In the genomic region with DNA sequence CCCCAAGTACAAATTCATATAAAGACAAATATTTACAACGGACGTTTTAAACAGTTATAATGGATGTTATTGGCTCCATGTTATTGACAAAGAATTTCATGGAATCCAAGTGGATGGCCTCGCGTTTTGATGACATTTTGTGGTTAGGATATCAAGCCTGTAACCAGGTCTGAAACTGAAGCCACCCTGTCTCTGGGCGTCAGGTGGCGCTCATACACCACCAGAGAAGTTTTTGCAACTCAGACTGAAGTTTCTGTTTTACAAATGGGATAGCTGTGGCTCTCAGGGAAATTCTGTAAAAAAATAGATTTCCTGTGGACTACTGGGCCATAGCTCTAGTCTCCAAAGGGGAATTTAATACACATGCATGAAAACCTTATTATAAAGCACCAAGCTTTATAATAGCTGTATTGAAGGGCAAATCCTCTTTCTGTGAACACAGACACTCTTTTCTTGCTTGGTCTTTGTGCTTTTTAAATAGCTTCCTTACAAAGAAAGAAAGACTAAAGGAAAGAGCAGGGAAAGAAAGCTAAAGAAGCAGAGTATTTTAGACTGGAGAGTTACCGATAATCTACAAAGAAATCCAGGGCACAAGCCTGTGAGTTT, we compare ENCODE assay signal across 9 cellular contexts.
A peak's percentile ranks its signal among the peaks of the same experiment; 100 is the strongest.
DNase-seq lines count a peak whose midpoint lies in the region; ATAC-seq and TF ChIP-seq lines count a peak whose summit lies in the region.
"Had no signal": no experiment of that assay in that cellular context is flagged by ENCODE, and none has a peak within 500 bp of the region (broad histone marks: within the 10 kb centered on the region; RNA-seq: fewer than 3 reads in every experiment).

No MANE protein-coding gene starts in this region.

- H3K4me3 ChIP-seq in OCI-LY7 (ENCODE audit: low read depth, low read length, poor library complexity, severe bottlenecking) (no peak overlapping the region), kidney epithelial cell (ENCODE audit: low read depth, low read length) (no peak overlapping the region)

- BruUV-seq in OCI-LY7 (replicated peaks; lab: Mats Ljungman, UMichigan): no TSS peak

- intact Hi-C loops in OCI-LY7 (cut with micrococcal nuclease; ENCODE audit: unreplicated experiment): loop anchor here (2.0 to 10.0 kb wide), 2 partner anchors 60 to 228 kb away; no protein-coding TSS in a partner anchor
- intact Hi-C loops in activated T-helper 2 cell treated with anti-CD3 and anti-CD28 coated beads, Interferon-gamma antibody, Interleukin-2, Interleukin-4, amounts not matched to agents 10 μg/mL and 5 μg/mL and 100 μg/mL, durations not matched to agents 14 hours and 24 hours and 36 hours (cut with micrococcal nuclease): loop anchor here (1.0 to 5.0 kb wide), 2 partner anchors 227 to 538 kb away; no protein-coding TSS in a partner anchor

- H3K79me2 ChIP-seq in OCI-LY7 (ENCODE audit: insufficient read depth, low read depth, low read length): no peaks in the 10 kb centered on the region

- TF ChIP-seq CTCF in OCI-LY7 (conservative IDR thresholded peaks at IDR 0.05; ENCODE audit: low read length): peak; percentile 83
- peak; percentile 92 for TF ChIP-seq CTCF in kidney epithelial cell (IDR thresholded peaks at IDR 0.05; ENCODE audit: insufficient read depth, low read length, poor library complexity, severe bottlenecking)

- no peak overlapping the region for H3K27ac ChIP-seq in OCI-LY7 (ENCODE audit: low read depth, low read length, poor library complexity, severe bottlenecking)

- peak; percentile 53 for DNase-seq in COR-L47 (lab: John Stamatoyannopoulos, UW)
- peak; percentile 40 for DNase-seq in OCI-LY7 (ENCODE audit: low spot score)
- DNase-seq in brain pericyte (ENCODE audit: low read depth, low spot score): peak; percentile 8
- DNase-seq in kidney epithelial cell (ENCODE audit: low read depth): peak; percentile 18
- DNase-seq in stimulated activated naive B cell treated with anti-CD40 and anti-IgM and Interleukin-4, amounts not matched to agents 10 μg/mL and 1 μg/mL and 100 μg/mL, for 72 hours: peak; percentile 12
- no peak for DNase-seq in activated T-helper 2 cell treated with anti-CD3 and anti-CD28 coated beads, Interferon-gamma antibody, Interleukin-2, Interleukin-4, amounts not matched to agents 10 μg/mL and 5 μg/mL and 100 μg/mL, durations not matched to agents 14 hours and 24 hours and 36 hours (ENCODE audit: low spot score)

- no peaks in the 10 kb centered on the region for H3K4me1 Mint-ChIP-seq in stimulated activated naive B cell treated with anti-CD40 and anti-IgM and Interleukin-4, amounts not matched to agents 10 μg/mL and 1 μg/mL and 100 μg/mL, for 72 hours
- H3K4me1 Mint-ChIP-seq in activated T-helper 2 cell treated with anti-CD3 and anti-CD28 coated beads, Interferon-gamma antibody, Interleukin-2, Interleukin-4, amounts not matched to agents 10 μg/mL and 5 μg/mL and 100 μg/mL, durations not matched to agents 14 hours and 24 hours and 36 hours (ENCODE audit: low read depth): peaks cover 1% of the 10 kb centered on the region

- no peak overlapping the region for H3K4me3 Mint-ChIP-seq in stimulated activated naive B cell treated with anti-CD40 and anti-IgM and Interleukin-4, amounts not matched to agents 10 μg/mL and 1 μg/mL and 100 μg/mL, for 72 hours
- no peak overlapping the region for H3K4me3 Mint-ChIP-seq in activated T-helper 2 cell treated with anti-CD3 and anti-CD28 coated beads, Interferon-gamma antibody, Interleukin-2, Interleukin-4, amounts not matched to agents 10 μg/mL and 5 μg/mL and 100 μg/mL, durations not matched to agents 14 hours and 24 hours and 36 hours (ENCODE audit: low read depth)
- H3K4me3 Mint-ChIP-seq: stimulated activated naive CD8-positive, alpha-beta T cell treated with anti-CD3 and anti-CD28 coated beads, Interleukin-15, Interleukin-2, amounts not matched to agents 100 ng/mL and 50 ng/mL, for 24 hours had no signal

- POLR2A ChIA-PET in OCI-LY7 (lab: Charles Lee): no interaction called here

- H3K27ac Mint-ChIP-seq in stimulated activated naive B cell treated with anti-CD40 and anti-IgM and Interleukin-4, amounts not matched to agents 10 μg/mL and 1 μg/mL and 100 μg/mL, for 72 hours: no peak overlapping the region
- H3K27ac Mint-ChIP-seq in activated T-helper 2 cell treated with anti-CD3 and anti-CD28 coated beads, Interferon-gamma antibody, Interleukin-2, Interleukin-4, amounts not matched to agents 10 μg/mL and 5 μg/mL and 100 μg/mL, durations not matched to agents 14 hours and 24 hours and 36 hours: no peak overlapping the region
- H3K27ac Mint-ChIP-seq: stimulated activated naive CD8-positive, alpha-beta T cell treated with anti-CD3 and anti-CD28 coated beads, Interleukin-15, Interleukin-2, amounts not matched to agents 100 ng/mL and 50 ng/mL, for 24 hours had no signal

- H3K9me3 Mint-ChIP-seq in stimulated activated naive B cell treated with anti-CD40 and anti-IgM and Interleukin-4, amounts not matched to agents 10 μg/mL and 1 μg/mL and 100 μg/mL, for 72 hours: no peaks in the 10 kb centered on the region
- H3K9me3 Mint-ChIP-seq in activated T-helper 2 cell treated with anti-CD3 and anti-CD28 coated beads, Interferon-gamma antibody, Interleukin-2, Interleukin-4, amounts not matched to agents 10 μg/mL and 5 μg/mL and 100 μg/mL, durations not matched to agents 14 hours and 24 hours and 36 hours: no peaks in the 10 kb centered on the region
- H3K9me3 Mint-ChIP-seq: stimulated activated naive CD8-positive, alpha-beta T cell treated with anti-CD3 and anti-CD28 coated beads, Interleukin-15, Interleukin-2, amounts not matched to agents 100 ng/mL and 50 ng/mL, for 24 hours had no signal

- no peaks in the 10 kb centered on the region for H3K27me3 ChIP-seq in kidney epithelial cell (ENCODE audit: control insufficient read depth, insufficient read depth, low read length)

- H2AFZ ChIP-seq in OCI-LY7 (ENCODE audit: low read length): no peak overlapping the region

- H3K4me2 ChIP-seq in OCI-LY7 (ENCODE audit: low read length): no peak overlapping the region

- no peaks in the 10 kb centered on the region for H3K9me2 ChIP-seq in OCI-LY7 (ENCODE audit: insufficient read depth, low read length)

- H3K9me3 ChIP-seq in OCI-LY7 (ENCODE audit: low read length): no peaks in the 10 kb centered on the region

- no peaks in the 10 kb centered on the region for H3K36me3 ChIP-seq in OCI-LY7 (ENCODE audit: insufficient read depth, low read length)
- H3K36me3 ChIP-seq in kidney epithelial cell (ENCODE audit: control insufficient read depth, insufficient read depth, low read length): no peaks in the 10 kb centered on the region

- peaks cover 21 to 43% of the 10 kb centered on the region in 2 donors for H3K27me3 Mint-ChIP-seq in stimulated activated naive B cell treated with anti-CD40 and anti-IgM and Interleukin-4, amounts not matched to agents 10 μg/mL and 1 μg/mL and 100 μg/mL, for 72 hours
- H3K27me3 Mint-ChIP-seq in activated T-helper 2 cell treated with anti-CD3 and anti-CD28 coated beads, Interferon-gamma antibody, Interleukin-2, Interleukin-4, amounts not matched to agents 10 μg/mL and 5 μg/mL and 100 μg/mL, durations not matched to agents 14 hours and 24 hours and 36 hours (ENCODE audit: low read depth): peaks cover 17% of the 10 kb centered on the region

- peak; percentile 95 for ATAC-seq in GM18868 (IDR thresholded peaks at IDR 0.05; ENCODE audit: unreplicated experiment)
- peak; percentile 78 for ATAC-seq in HG03280 (IDR thresholded peaks at IDR 0.05; ENCODE audit: unreplicated experiment)
- peak; percentile 61 to 68 for ATAC-seq in stimulated activated naive B cell treated with anti-CD40 and anti-IgM and Interleukin-4, amounts not matched to agents 10 μg/mL and 1 μg/mL and 100 μg/mL, for 72 hours (replicated peaks)

- CTCF ChIA-PET in OCI-LY7 (lab: Charles Lee; ENCODE audit: unreplicated experiment): no interaction called here

- no peaks in the 10 kb centered on the region for H3K36me3 Mint-ChIP-seq in stimulated activated naive B cell treated with anti-CD40 and anti-IgM and Interleukin-4, amounts not matched to agents 10 μg/mL and 1 μg/mL and 100 μg/mL, for 72 hours
- no peaks in the 10 kb centered on the region for H3K36me3 Mint-ChIP-seq in activated T-helper 2 cell treated with anti-CD3 and anti-CD28 coated beads, Interferon-gamma antibody, Interleukin-2, Interleukin-4, amounts not matched to agents 10 μg/mL and 5 μg/mL and 100 μg/mL, durations not matched to agents 14 hours and 24 hours and 36 hours (ENCODE audit: low read depth)

- no peaks in the 10 kb centered on the region for H4K20me1 ChIP-seq in OCI-LY7 (ENCODE audit: insufficient read depth, low read length)

- H3K4me1 ChIP-seq in OCI-LY7 (ENCODE audit: insufficient read depth, low read length, poor library complexity, severe bottlenecking): no peaks in the 10 kb centered on the region
